ENCODE assay signal across 1 cellular context in genomic region chr5:34488984-34489383, GRCh38.
TF ChIP-seq lines count a peak whose summit lies in the region.

No MANE protein-coding gene starts in this region.

TF ChIP-seq in H1, 55 proteins besides CTCF, POLR2A, EP300 and RAD21 (continued from another document):
- TF ChIP-seq TAF7 (optimal IDR thresholded peaks at IDR 0.05; ENCODE audit: borderline replicate concordance, low read depth, low read length) (no peak), EGR1 (IDR thresholded peaks at IDR 0.05; ENCODE audit: borderline replicate concordance, low read depth, low read length) (no peak), RXRA (IDR thresholded peaks at IDR 0.05; ENCODE audit: insufficient read depth, low read depth, low read length) (no peak), CHD1 (IDR thresholded peaks at IDR 0.05; ENCODE audit: low read depth, low read length) (no peak), ZNF274 (IDR thresholded peaks at IDR 0.05; ENCODE audit: borderline replicate concordance, extremely low read depth, low read length) (no peak), CTBP2 (IDR thresholded peaks at IDR 0.05; ENCODE audit: borderline replicate concordance, insufficient read depth, insufficient read length, low read length) (no peak), JUND (IDR thresholded peaks at IDR 0.05; ENCODE audit: low read length) (no peak), SIN3A (conservative IDR thresholded peaks at IDR 0.05 in 1 of 2, IDR thresholded peaks at IDR 0.05 in 1 of 2; ENCODE audit: low read depth in 1 of 2, low read length in 2 of 2) (no peak), RFX5 (IDR thresholded peaks at IDR 0.05; ENCODE audit: borderline replicate concordance, low read depth, low read length) (no peak)
